22 cellular contexts compared by ENCODE assay signal in the genomic region with DNA sequence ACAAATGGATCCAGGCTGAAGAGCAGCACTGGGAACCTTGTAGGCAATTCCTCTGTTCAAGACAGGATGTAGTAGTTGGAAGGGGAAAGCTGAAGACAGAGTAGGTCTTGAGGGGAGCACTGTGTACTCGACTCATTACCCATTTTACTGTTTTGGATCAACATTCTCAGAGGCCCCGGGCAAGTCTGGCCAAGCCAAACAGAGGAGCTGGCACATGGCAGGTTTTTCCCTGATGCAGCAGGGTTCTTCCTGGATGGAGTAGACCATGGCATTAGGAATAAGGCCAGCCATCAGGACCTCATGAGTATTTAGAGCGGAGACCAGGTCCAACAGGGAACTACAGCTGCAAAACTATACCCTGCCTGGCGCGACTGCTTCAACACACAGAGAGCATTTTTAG. TPM values are rescaled to one million over a fixed set of nuclear protein-coding genes. Genes with fewer than 3 reads are reported as not detected.
DNase-seq lines count a peak whose midpoint lies in the region; ATAC-seq and TF ChIP-seq lines count a peak whose summit lies in the region.
"Had no signal": no experiment of that assay in that cellular context is flagged by ENCODE, and none has a peak within 500 bp of the region (broad histone marks: within the 10 kb centered on the region; RNA-seq: fewer than 3 reads in every experiment).

No MANE protein-coding gene starts in this region.

- H3K4me3 ChIP-seq in RWPE2 (ENCODE audit: severe bottlenecking) (no peak overlapping the region), prostate gland (no peak overlapping the region)
- H3K4me3 ChIP-seq: skin epidermis had no signal

- DNase-seq in G401 (ENCODE audit: low spot score) (peak; percentile 95), RWPE2 (ENCODE audit: low spot score) (no peak), fibroblast of peridontal ligament (ENCODE audit: extremely low read depth) (peak; percentile 20), prostate gland (ENCODE audit: low spot score) (peak; percentile 22), T-helper 17 cell (no peak), NCI-H526 treated with DMSO at 0.1 percent for 48 hours (lab: John Stamatoyannopoulos, UW) (no peak), head of caudate nucleus (no peak)
- DNase-seq in central memory CD4-positive, alpha-beta T cell = no peak
- DNase-seq: activated CD4-positive, CD25-positive, alpha-beta regulatory T cell treated with anti-CD3 and anti-CD28 coated beads, Interleukin-2, amount 50 U/mL, for 72 hours; activated CD8-positive, alpha-beta T cell treated with anti-CD3 and anti-CD28 coated beads, Interleukin-2, amount 10 ng/mL, durations not matched to agents 7 days and 5 days; activated naive CD4-positive, alpha-beta T cell treated with anti-CD3 and anti-CD28 coated beads, Interleukin-2, amount 50 U/mL, for 16 hours; activated T-cell treated with anti-CD3 and anti-CD28 coated beads, Interleukin-2, amount 50 U/mL, for 24 hours; CD4-positive, alpha-beta T cell; DMS53; NCI-H2029; nephron progenitor cell; RPMI8226; stimulated activated CD4-positive, alpha-beta T cell treated with anti-CD3 and anti-CD28 coated beads, Interleukin-2, amount 100 ng/mL, for 24 hours; stimulated activated naive CD4-positive, alpha-beta T cell had no signal

- intact Hi-C loops in prostate gland (cut with DNase I) = loop anchor here (10.0 kb wide), 1 partner anchor 70 kb away; no protein-coding TSS in a partner anchor
- intact Hi-C loops in head of caudate nucleus (cut with DNase I) = no loop called here

- H3K27me3 ChIP-seq in RWPE2 (ENCODE audit: insufficient read depth, poor library complexity, severe bottlenecking) (no peaks in the 10 kb centered on the region), prostate gland (replicated peaks; ENCODE audit: insufficient read depth) (no peaks in the 10 kb centered on the region)

- TF ChIP-seq CTCF in RWPE2 (IDR thresholded peaks at IDR 0.05; ENCODE audit: poor library complexity, severe bottlenecking) = no peak
- no peak for TF ChIP-seq CTCF in prostate gland (IDR thresholded peaks at IDR 0.05)

- H3K4me1 ChIP-seq in RWPE2 (ENCODE audit: insufficient read depth, poor library complexity, severe bottlenecking) (peaks cover 20% of the 10 kb centered on the region), prostate gland (replicated peaks) (no peaks in the 10 kb centered on the region)

- H3K36me3 ChIP-seq in RWPE2 (ENCODE audit: low read depth) (no peaks in the 10 kb centered on the region), prostate gland (no peaks in the 10 kb centered on the region)
- H3K36me3 ChIP-seq: tibial nerve had no signal

- H3K36me3 Mint-ChIP-seq in T-helper 17 cell (ENCODE audit: low read depth) = no peaks in the 10 kb centered on the region

- ATAC-seq in RWPE2 (ENCODE audit: low read depth) (no peak), T-helper 17 cell (no peak)
- ATAC-seq: activated CD8-positive, alpha-beta T cell treated with anti-CD3 and anti-CD28 coated beads, Interleukin-2, amount 10 ng/mL, durations not matched to agents 7 days and 5 days had no signal

- peaks cover 27% of the 10 kb centered on the region for H3K27me3 Mint-ChIP-seq in T-helper 17 cell

- no peak for TF ChIP-seq POLR2A in prostate gland (IDR thresholded peaks at IDR 0.05)

- H3K27ac ChIP-seq in RWPE2 (ENCODE audit: poor library complexity, severe bottlenecking) = peak overlapping the region; percentile 29
- H3K27ac ChIP-seq in prostate gland = no peak overlapping the region
- H3K27ac ChIP-seq: skin epidermis had no signal

- peaks cover 2% of the 10 kb centered on the region for H3K4me1 Mint-ChIP-seq in T-helper 17 cell

- H3K9me3 ChIP-seq in RWPE2 (ENCODE audit: severe bottlenecking) = no peaks in the 10 kb centered on the region
- H3K9me3 ChIP-seq in prostate gland = no peaks in the 10 kb centered on the region
- H3K9me3 ChIP-seq in T-helper 17 cell (ENCODE audit: control insufficient read depth, low read length, poor library complexity, severe bottlenecking) = no peaks in the 10 kb centered on the region

- H3K27ac Mint-ChIP-seq in T-helper 17 cell = no peak overlapping the region
- H3K27ac Mint-ChIP-seq: activated CD8-positive, alpha-beta T cell treated with anti-CD3 and anti-CD28 coated beads, Interleukin-2, amount 10 ng/mL, durations not matched to agents 7 days and 5 days; activated T-cell treated with anti-CD3 and anti-CD28 coated beads, Interleukin-2, amount 50 U/mL, for 24 hours; CD4-positive, alpha-beta T cell; nephron progenitor cell had no signal

- H3K4me3 Mint-ChIP-seq in T-helper 17 cell = no peak overlapping the region
- H3K4me3 Mint-ChIP-seq: activated CD8-positive, alpha-beta T cell treated with anti-CD3 and anti-CD28 coated beads, Interleukin-2, amount 10 ng/mL, durations not matched to agents 7 days and 5 days; activated T-cell treated with anti-CD3 and anti-CD28 coated beads, Interleukin-2, amount 50 U/mL, for 24 hours; CD4-positive, alpha-beta T cell; nephron progenitor cell had no signal

- in situ Hi-C loops in G401 (cut with HindIII; ENCODE audit: low sequenced_read_pairs) = no loop called here

- WGBS in prostate gland = 52% methylated on average over 5 of the region's 5 CpGs

RNA-seq across cellular contexts. Expression of gene SVEP1, which starts 4.4 kb away (rescaled TPM):
- not detected in 2 replicates for total RNA-seq in G401 (2014; rRNA removed; shearing (Covaris generic))
- total RNA-seq in prostate gland (1 to 10 TPM; 2.7 to 5.8 TPM), T-helper 17 cell (under 1 TPM; 0.08 to 0.17 TPM)
- total RNA-seq: activated CD8-positive, alpha-beta T cell treated with anti-CD3 and anti-CD28 coated beads, Interleukin-2, amount 10 ng/mL, durations not matched to agents 7 days and 5 days; CD4-positive, alpha-beta T cell; mononuclear cell had no signal

Comparison
In these comparisons a context has a peak if more than half of its experiments do, and no peak if none do; other contexts are left out.
1. DNase-seq: peak in G401 (single experiment), fibroblast of peridontal ligament (single experiment) and prostate gland (single experiment); none in RWPE2 (single experiment), T-helper 17 cell (0 of 3), NCI-H526 treated with DMSO at 0.1 percent for 48 hours (single experiment), central memory CD4-positive, alpha-beta T cell (single experiment) and head of caudate nucleus (0 of 42).